9 cellular contexts compared by ENCODE assay signal in the genomic region with DNA sequence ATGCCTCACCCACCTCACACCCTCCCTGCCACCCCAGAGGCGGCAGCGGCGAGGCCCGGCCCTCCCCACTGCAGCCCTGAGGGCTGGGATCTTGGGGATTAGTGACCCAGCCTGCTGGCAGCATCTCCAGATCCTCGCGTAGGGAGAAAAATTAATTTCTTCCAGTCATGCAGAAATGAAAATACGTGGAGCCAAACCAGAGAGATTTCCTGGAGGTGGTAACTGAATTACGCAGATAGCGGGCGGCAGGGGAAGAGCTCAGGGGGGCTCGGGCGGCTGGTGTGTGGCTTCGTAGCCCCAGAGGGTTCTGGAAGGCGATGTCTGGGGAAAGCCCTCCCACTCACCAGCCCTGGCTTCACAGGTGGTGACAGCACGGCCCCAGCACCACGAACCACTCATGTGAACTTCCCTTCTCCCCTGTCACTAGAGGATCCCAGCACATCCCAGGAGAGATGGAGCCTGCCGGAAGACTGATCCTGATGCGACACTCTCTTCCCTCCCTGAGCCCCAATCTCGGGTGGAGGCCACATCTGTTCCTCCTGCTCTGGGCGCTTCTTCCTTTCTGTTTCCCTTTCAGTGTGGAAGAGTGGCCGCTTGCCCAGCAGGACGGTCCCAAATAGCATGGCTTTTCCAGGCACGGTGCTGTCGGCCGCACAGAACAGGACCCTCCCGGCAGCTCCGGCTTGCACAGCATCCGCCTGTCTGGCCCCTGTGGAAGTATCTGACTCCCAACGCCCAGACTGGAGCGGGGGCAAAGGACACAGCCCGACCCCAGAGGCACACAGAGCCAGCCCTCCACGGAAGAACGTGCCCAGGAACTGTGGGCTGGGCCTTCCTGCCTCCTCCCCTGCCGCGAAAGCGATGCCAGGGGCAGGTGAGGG. TPM values are rescaled to one million over a fixed set of nuclear protein-coding genes. Genes with fewer than 3 reads are reported as not detected.
DNase-seq lines count a peak whose midpoint lies in the region; ATAC-seq and TF ChIP-seq lines count a peak whose summit lies in the region.
"Had no signal": no experiment of that assay in that cellular context is flagged by ENCODE, and none has a peak within 500 bp of the region (broad histone marks: within the 10 kb centered on the region; RNA-seq: fewer than 3 reads in every experiment).

No MANE protein-coding gene starts in this region.

- H3K9ac ChIP-seq in BLaER1 treated with 17β-estradiol and CSF1 and Interleukin-3, amounts not matched to agents 10 nM and 100 nM, result peak overlapping the region; percentile 61 to 92 (median 88); a peak in 20 of 22 replicates
- no peak overlapping the region for H3K9ac ChIP-seq in parathyroid adenoma

- whole genome bisulfite sequencing in esophagus muscularis mucosa, result 42% methylated on average over 22 of the region's 36 CpGs

- TF ChIP-seq POLR2A in NB4 (IDR thresholded peaks at IDR 0.05; ENCODE audit: extremely low read depth, insufficient read length), result no peak
- no peak for TF ChIP-seq POLR2A in esophagus muscularis mucosa (IDR thresholded peaks at IDR 0.05; ENCODE audit: low read depth)

- intact Hi-C loops in esophagus muscularis mucosa (cut with DNase I), result loop anchor here (2.0 kb wide), 1 partner anchor 276 kb away; no protein-coding TSS in a partner anchor

- DNase-seq in NB4 (ENCODE audit: low read depth) (no peak), esophagus muscularis mucosa (ENCODE audit: extremely low spot score) (no peak), NCI-H1105 treated with DMSO at 0.1 percent for 48 hours (lab: John Stamatoyannopoulos, UW) (no peak), LoVo (ENCODE audit: low spot score) (no peak)
- DNase-seq: CD4-positive, CD25-positive, alpha-beta regulatory T cell had no signal

- H3K27me3 ChIP-seq in BLaER1 treated with 17β-estradiol and CSF1 and Interleukin-3, amounts not matched to agents 10 nM and 100 nM, result peaks cover 28 to 58% (median 35%) of the 10 kb centered on the region in 11 experiments
- H3K27me3 ChIP-seq in esophagus muscularis mucosa, result peaks cover 0 to 92% (median 17%) of the 10 kb centered on the region in 4 donors
- H3K27me3 ChIP-seq in parathyroid adenoma (ENCODE audit: control insufficient read depth, insufficient read depth, low read length), result no peaks in the 10 kb centered on the region

- peaks cover 45 to 90% (median 54%) of the 10 kb centered on the region in 11 experiments; a peak in 21 of 22 replicates for H4K20me1 ChIP-seq in BLaER1 treated with 17β-estradiol and CSF1 and Interleukin-3, amounts not matched to agents 10 nM and 100 nM

- no peak overlapping the region for H2AFZ ChIP-seq in parathyroid adenoma

- H3K4me3 ChIP-seq in BLaER1 treated with 17β-estradiol and CSF1 and Interleukin-3, amounts not matched to agents 10 nM and 100 nM, result peak overlapping the region; percentile 60 to 76 (median 70)
- H3K4me3 ChIP-seq in NB4 (ENCODE audit: low read depth, low read length) (peak overlapping the region; percentile 60), esophagus muscularis mucosa (peak overlapping the region; percentile 55 to 61 (median 58)), parathyroid adenoma (ENCODE audit: low read depth, low read length) (no peak overlapping the region)

- no peak for TF ChIP-seq EP300 in esophagus muscularis mucosa (IDR thresholded peaks at IDR 0.05)

- no peaks in the 10 kb centered on the region for H3K9me3 ChIP-seq in BLaER1 treated with 17β-estradiol and CSF1 and Interleukin-3, amounts not matched to agents 10 nM and 100 nM (replicated peaks in 1 of 11)
- no peaks in the 10 kb centered on the region for H3K9me3 ChIP-seq in esophagus muscularis mucosa
- no peaks in the 10 kb centered on the region for H3K9me3 ChIP-seq in parathyroid adenoma (ENCODE audit: control insufficient read depth, low read length)

- peaks cover 63 to 90% (median 85%) of the 10 kb centered on the region in 10 experiments for H3K4me1 ChIP-seq in BLaER1 treated with 17β-estradiol and CSF1 and Interleukin-3, amounts not matched to agents 10 nM and 100 nM
- H3K4me1 ChIP-seq in esophagus muscularis mucosa, result peaks cover 42 to 68% (median 65%) of the 10 kb centered on the region in 4 donors
- no peaks in the 10 kb centered on the region for H3K4me1 ChIP-seq in parathyroid adenoma

- peaks cover 0 to 2% (median 0%) of the 10 kb centered on the region in 11 experiments; a peak in 2 of 22 replicates for H3K36me3 ChIP-seq in BLaER1 treated with 17β-estradiol and CSF1 and Interleukin-3, amounts not matched to agents 10 nM and 100 nM
- H3K36me3 ChIP-seq in esophagus muscularis mucosa (no peaks in the 10 kb centered on the region), parathyroid adenoma (ENCODE audit: control insufficient read depth, insufficient read depth, low read length) (no peaks in the 10 kb centered on the region)

- H3K79me2 ChIP-seq in parathyroid adenoma, result no peaks in the 10 kb centered on the region

- H3K27ac ChIP-seq in BLaER1 treated with 17β-estradiol and CSF1 and Interleukin-3, amounts not matched to agents 10 nM and 100 nM, result peak overlapping the region in 8 of 11 experiments; percentile 21 to 98 (median 98); a peak in 15 of 22 replicates
- H3K27ac ChIP-seq in esophagus muscularis mucosa (replicated peaks in 1 of 4), result peak overlapping the region; percentile 45 to 72 (median 65)
- H3K27ac ChIP-seq in parathyroid adenoma, result peak overlapping the region; percentile 11

- H3K4me2 ChIP-seq in BLaER1 treated with 17β-estradiol and CSF1 and Interleukin-3, amounts not matched to agents 10 nM and 100 nM, result peak overlapping the region; percentile 92 to 100 (median 98)
- peak overlapping the region; percentile 17 for H3K4me2 ChIP-seq in parathyroid adenoma (ENCODE audit: low read length)

- ATAC-seq in GM19324 (IDR thresholded peaks at IDR 0.05; ENCODE audit: low FRiP score, unreplicated experiment) (no peak), HG02884 (IDR thresholded peaks at IDR 0.05; ENCODE audit: unreplicated experiment) (no peak)

- TF ChIP-seq CTCF in NB4 (IDR thresholded peaks at IDR 0.05; ENCODE audit: low read depth, low read length) (no peak), esophagus muscularis mucosa (IDR thresholded peaks at IDR 0.05) (no peak), parathyroid adenoma (IDR thresholded peaks at IDR 0.05) (no peak)

RNA-seq across cellular contexts. Expression of a gene that starts 37.8 kb away (rescaled TPM):
- total RNA-seq in esophagus muscularis mucosa, result 10 to 100 TPM in 1 of 4 donors, 1 to 10 TPM in 3; 2.0 to 10.4 (median 3.5) TPM

Comparison
In these comparisons a context has a peak if more than half of its experiments do, and no peak if none do; other contexts are left out.
1. H3K27ac ChIP-seq: peak in every context shown above with its lines; median percentile 98 in BLaER1 treated with 17β-estradiol and CSF1 and Interleukin-3, amounts not matched to agents 10 nM and 100 nM; 65 in esophagus muscularis mucosa; 11 in parathyroid adenoma.